ENCODE assay signal across 9 cellular contexts in genomic region chr16:52316241-52316640, GRCh38.
"Had no signal": no experiment of that assay in that cellular context is flagged by ENCODE, and none has a peak within 500 bp of the region (broad histone marks: within the 10 kb centered on the region; RNA-seq: fewer than 3 reads in every experiment).

No MANE protein-coding gene starts in this region.

- ATAC-seq: K562 had no signal

- FAIRE-seq: H1, H54, K562 had no signal

- H3K4me3 Mint-ChIP-seq: H9 had no signal

- H3K4me3 ChIP-seq: GM23248, K562 had no signal

- H3K9me3 Mint-ChIP-seq: H9 had no signal

- H3K27ac Mint-ChIP-seq: H9 had no signal

- H2AFZ ChIP-seq: GM23248 had no signal

- DNase-seq: GM23248, H9, HCEC 1CT, IMR-90, KG1 had no signal

- H3K27ac ChIP-seq: GM23248, HL-60 had no signal
